In genomic region chr1:241738710-241739109, GRCh38 we compare ENCODE assay signal across 6 cellular contexts.
"Had no signal": no experiment of that assay in that cellular context is flagged by ENCODE, and none has a peak within 500 bp of the region (broad histone marks: within the 10 kb centered on the region; RNA-seq: fewer than 3 reads in every experiment).

No MANE protein-coding gene starts in this region.

- H3K4me3 ChIP-seq: GM23248, HAP-1 had no signal

- H3K27ac ChIP-seq: GM23248 had no signal

- H3K9me3 ChIP-seq: HAP-1 had no signal

- ATAC-seq: HCT116 had no signal

- DNase-seq: GM23248, GOT3, H7, IMR-90 had no signal

- H3K36me3 ChIP-seq: HAP-1 had no signal
